In genomic region chr1:9349331-9349851, GRCh38 we compare ENCODE assay signal across 21 cellular contexts. TPM values are rescaled to one million over a fixed set of nuclear protein-coding genes. Genes with fewer than 3 reads are reported as not detected.
DNase-seq lines count a peak whose midpoint lies in the region; ATAC-seq, FAIRE-seq and TF ChIP-seq lines count a peak whose summit lies in the region.
"Had no signal": no experiment of that assay in that cellular context is flagged by ENCODE, and none has a peak within 500 bp of the region (broad histone marks: within the 10 kb centered on the region; RNA-seq: fewer than 3 reads in every experiment).

No MANE protein-coding gene starts in this region.

- no peak overlapping the region for H2AFZ ChIP-seq in astrocyte (ENCODE audit: low read depth, low read length)

- no peak for FAIRE-seq in astrocyte (lab: Jason Lieb, UNC)
- FAIRE-seq: islet of Langerhans had no signal

- H3K27me3 ChIP-seq in astrocyte (ENCODE audit: insufficient read depth, low read length) (no peaks in the 10 kb centered on the region), left ventricle myocardium inferior (ENCODE audit: low read depth) (no peaks in the 10 kb centered on the region), skeletal muscle satellite cell (ENCODE audit: control insufficient read depth, insufficient read depth, low read length) (no peaks in the 10 kb centered on the region)
- H3K27me3 ChIP-seq: tibial nerve had no signal

- H3K27ac ChIP-seq in astrocyte (ENCODE audit: low read depth, low read length), result no peak overlapping the region
- H3K27ac ChIP-seq in left ventricle myocardium inferior (replicated peaks), result peak overlapping the region; percentile 11
- H3K27ac ChIP-seq in substantia nigra (ENCODE audit: low read depth, low read length, poor library complexity, severe bottlenecking), result no peak overlapping the region
- H3K27ac ChIP-seq: tibial nerve had no signal

- no peak overlapping the region for H3K4me2 ChIP-seq in astrocyte (ENCODE audit: low read length)
- peak overlapping the region; percentile 84 for H3K4me2 ChIP-seq in skeletal muscle satellite cell (ENCODE audit: low read length)

- H3K4me1 ChIP-seq in astrocyte (ENCODE audit: insufficient read depth, low read length), result peaks cover 20% of the 10 kb centered on the region
- peaks cover 39% of the 10 kb centered on the region for H3K4me1 ChIP-seq in left ventricle myocardium inferior
- H3K4me1 ChIP-seq in skeletal muscle satellite cell (ENCODE audit: control insufficient read depth, insufficient read depth, low read length), result peaks cover 23% of the 10 kb centered on the region

- DNase-seq in EH (ENCODE audit: low read depth) (peak; percentile 66), astrocyte (ENCODE audit: low read depth) (no peak), left ventricle myocardium inferior (no peak), amygdala (lab: John Stamatoyannopoulos, UW) (no peak), substantia nigra (lab: John Stamatoyannopoulos, UW) (no peak)
- no peak for DNase-seq in stimulated activated naive CD4-positive, alpha-beta T cell treated with Interleukin-2 at 50 U/mL for 16 hours (lab: John Stamatoyannopoulos, UW)
- DNase-seq: activated CD4-positive, alpha-beta T cell treated with anti-CD3 and anti-CD28 coated beads, Interleukin-2, amount 50 U/mL, for 48 hours; activated naive CD8-positive, alpha-beta T cell treated with anti-CD3 and anti-CD28 coated beads for 36 hours; DND-41; mammary epithelial cell; naive thymus-derived CD8-positive, alpha-beta T cell; NCI-H2029; NCI-H524; posterior cingulate gyrus; SIG-M5 had no signal

- TF ChIP-seq CTCF in astrocyte (IDR thresholded peaks at IDR 0.05; ENCODE audit: insufficient read depth, low read depth, low read length) (no peak), left ventricle myocardium inferior (IDR thresholded peaks at IDR 0.05; ENCODE audit: borderline replicate concordance) (no peak)

- peaks cover 98% of the 10 kb centered on the region for H4K20me1 ChIP-seq in astrocyte (ENCODE audit: insufficient read depth, low read length)

- no peak overlapping the region for H3K9ac ChIP-seq in astrocyte (ENCODE audit: low read length)
- no peak overlapping the region for H3K9ac ChIP-seq in skeletal muscle satellite cell (ENCODE audit: low read depth, low read length)

- H3K27ac Mint-ChIP-seq in astrocyte (ENCODE audit: unreplicated experiment), result no peak overlapping the region
- H3K27ac Mint-ChIP-seq: activated naive CD8-positive, alpha-beta T cell treated with anti-CD3 and anti-CD28 coated beads for 36 hours; activated T-helper 1 cell treated with anti-CD3 and anti-CD28 coated beads, Interleukin-12 subunit alpha, Interleukin-12 subunit beta, Interleukin-2, Interleukin-4 antibody, amounts not matched to agents 30 ng/mL and 10 ng/mL and 1 ng/mL, durations not matched to agents 14 hours and 24 hours and 36 hours; naive thymus-derived CD8-positive, alpha-beta T cell; stimulated activated effector memory CD8-positive, alpha-beta T cell treated with anti-CD3 and anti-CD28 coated beads, Interleukin-12 subunit alpha, Interleukin-12 subunit beta, amount 100 ng/mL, for 72 hours had no signal

- peaks cover 5% of the 10 kb centered on the region for H3K36me3 Mint-ChIP-seq in astrocyte (ENCODE audit: low read depth, unreplicated experiment)
- H3K36me3 Mint-ChIP-seq: activated naive CD8-positive, alpha-beta T cell treated with anti-CD3 and anti-CD28 coated beads for 36 hours; naive thymus-derived CD8-positive, alpha-beta T cell; stimulated activated effector memory CD8-positive, alpha-beta T cell treated with anti-CD3 and anti-CD28 coated beads, Interleukin-12 subunit alpha, Interleukin-12 subunit beta, amount 100 ng/mL, for 72 hours had no signal

- H3K79me2 ChIP-seq in astrocyte (ENCODE audit: insufficient read depth, low read length), result peaks cover 96% of the 10 kb centered on the region

- no peak overlapping the region for H3K4me3 ChIP-seq in astrocyte (ENCODE audit: insufficient read depth, low read depth, low read length)
- no peak overlapping the region for H3K4me3 ChIP-seq in left ventricle myocardium inferior
- H3K4me3 ChIP-seq in skeletal muscle satellite cell (ENCODE audit: low read length), result peak overlapping the region; percentile 30
- H3K4me3 ChIP-seq: tibial nerve had no signal

- intact Hi-C loops in left ventricle myocardium inferior (cut with micrococcal nuclease), result no loop called here

- peak overlapping the region; percentile 51 for H3K4me3 Mint-ChIP-seq in astrocyte (ENCODE audit: unreplicated experiment)
- H3K4me3 Mint-ChIP-seq: activated naive CD8-positive, alpha-beta T cell treated with anti-CD3 and anti-CD28 coated beads for 36 hours; activated T-helper 1 cell treated with anti-CD3 and anti-CD28 coated beads, Interleukin-12 subunit alpha, Interleukin-12 subunit beta, Interleukin-2, Interleukin-4 antibody, amounts not matched to agents 30 ng/mL and 10 ng/mL and 1 ng/mL, durations not matched to agents 14 hours and 24 hours and 36 hours; naive thymus-derived CD8-positive, alpha-beta T cell; stimulated activated effector memory CD8-positive, alpha-beta T cell treated with anti-CD3 and anti-CD28 coated beads, Interleukin-12 subunit alpha, Interleukin-12 subunit beta, amount 100 ng/mL, for 72 hours had no signal

- H3K36me3 ChIP-seq in astrocyte (ENCODE audit: insufficient read depth, low read length), result no peaks in the 10 kb centered on the region
- no peaks in the 10 kb centered on the region for H3K36me3 ChIP-seq in left ventricle myocardium inferior
- H3K36me3 ChIP-seq in skeletal muscle satellite cell (ENCODE audit: insufficient read depth, low read length), result no peaks in the 10 kb centered on the region
- H3K36me3 ChIP-seq: tibial nerve had no signal

- H3K9me3 ChIP-seq in astrocyte (ENCODE audit: insufficient read depth, low read depth, low read length), result no peaks in the 10 kb centered on the region
- H3K9me3 ChIP-seq in left ventricle myocardium inferior (replicated peaks), result no peaks in the 10 kb centered on the region
- no peaks in the 10 kb centered on the region for H3K9me3 ChIP-seq in skeletal muscle satellite cell (replicated peaks; ENCODE audit: low read length)
- H3K9me3 ChIP-seq: tibial nerve had no signal

- H3K9me3 Mint-ChIP-seq in astrocyte (ENCODE audit: unreplicated experiment), result no peaks in the 10 kb centered on the region
- H3K9me3 Mint-ChIP-seq: activated naive CD8-positive, alpha-beta T cell treated with anti-CD3 and anti-CD28 coated beads for 36 hours; activated T-helper 1 cell treated with anti-CD3 and anti-CD28 coated beads, Interleukin-12 subunit alpha, Interleukin-12 subunit beta, Interleukin-2, Interleukin-4 antibody, amounts not matched to agents 30 ng/mL and 10 ng/mL and 1 ng/mL, durations not matched to agents 14 hours and 24 hours and 36 hours; naive thymus-derived CD8-positive, alpha-beta T cell; stimulated activated effector memory CD8-positive, alpha-beta T cell treated with anti-CD3 and anti-CD28 coated beads, Interleukin-12 subunit alpha, Interleukin-12 subunit beta, amount 100 ng/mL, for 72 hours had no signal

- no peaks in the 10 kb centered on the region for H3K27me3 Mint-ChIP-seq in astrocyte (ENCODE audit: low read depth, unreplicated experiment)
- H3K27me3 Mint-ChIP-seq: activated naive CD8-positive, alpha-beta T cell treated with anti-CD3 and anti-CD28 coated beads for 36 hours; naive thymus-derived CD8-positive, alpha-beta T cell had no signal

- peaks cover 30% of the 10 kb centered on the region for H3K4me1 Mint-ChIP-seq in astrocyte (ENCODE audit: low read depth, unreplicated experiment)
- H3K4me1 Mint-ChIP-seq: activated naive CD8-positive, alpha-beta T cell treated with anti-CD3 and anti-CD28 coated beads for 36 hours had no signal

- no peak for ATAC-seq in GM19035 (IDR thresholded peaks at IDR 0.05; ENCODE audit: unreplicated experiment)
- ATAC-seq: naive thymus-derived CD8-positive, alpha-beta T cell; stimulated activated effector memory CD8-positive, alpha-beta T cell treated with anti-CD3 and anti-CD28 coated beads, Interleukin-12 subunit alpha, Interleukin-12 subunit beta, amount 100 ng/mL, for 72 hours had no signal

RNA-seq across cellular contexts. Expression of gene SPSB1, which starts 56.7 kb away (rescaled TPM):
- total RNA-seq in astrocyte (53.5 and 56.7 TPM in 2 replicates), left ventricle myocardium inferior (17.6 TPM)
- total RNA-seq in skeletal muscle satellite cell (2012; rRNA removed), result 8.6 and 11.4 TPM in 2 replicates
